Comparison of ENCODE assay signal across 24 cellular contexts in genomic region chr16:28012031-28012445, GRCh38. TPM values are rescaled to one million over a fixed set of nuclear protein-coding genes. Genes with fewer than 3 reads are reported as not detected.
A peak's percentile ranks its signal among the peaks of the same experiment; 100 is the strongest.
DNase-seq lines count a peak whose midpoint lies in the region; ATAC-seq, FAIRE-seq and TF ChIP-seq lines count a peak whose summit lies in the region.
"Had no signal": no experiment of that assay in that cellular context is flagged by ENCODE, and none has a peak within 500 bp of the region (broad histone marks: within the 10 kb centered on the region; RNA-seq: fewer than 3 reads in every experiment).

No MANE protein-coding gene starts in this region.

- no peak overlapping the region for H2AFZ ChIP-seq in neural progenitor cell (replicated peaks)

- ATAC-seq in GM21529 (IDR thresholded peaks at IDR 0.05; ENCODE audit: unreplicated experiment) (no peak), GM21360 (IDR thresholded peaks at IDR 0.05; ENCODE audit: unreplicated experiment) (no peak)
- ATAC-seq: gastroesophageal sphincter; naive thymus-derived CD4-positive, alpha-beta T cell; T-cell had no signal

- no peak for TF ChIP-seq CTCF in brain microvascular endothelial cell (IDR thresholded peaks at IDR 0.05; ENCODE audit: low read depth, low read length, missing control alignments)
- TF ChIP-seq CTCF in neural progenitor cell (IDR thresholded peaks at IDR 0.05): no peak

- no peaks in the 10 kb centered on the region for H3K27me3 ChIP-seq in BLaER1 treated with 17β-estradiol and CSF1 and Interleukin-3, amounts not matched to agents 10 nM and 100 nM
- H3K27me3 ChIP-seq in brain microvascular endothelial cell (replicated peaks): peaks cover 1% of the 10 kb centered on the region
- no peaks in the 10 kb centered on the region for H3K27me3 ChIP-seq in neural progenitor cell
- H3K27me3 ChIP-seq: Peyer's patch had no signal

- H3K27me3 Mint-ChIP-seq in neural progenitor cell (ENCODE audit: insufficient read depth, low read depth): peaks cover 7% of the 10 kb centered on the region

- H3K79me2 ChIP-seq in neural progenitor cell (ENCODE audit: low read depth): no peaks in the 10 kb centered on the region

- in situ Hi-C loops in brain microvascular endothelial cell (cut with HindIII; ENCODE audit: low pct_ligation_motif_present, low sequenced_read_pairs): no loop called here

- DNase-seq in brain microvascular endothelial cell (peak; percentile 17), neural progenitor cell (ENCODE audit: low spot score) (no peak), NCI-H2107 treated with DMSO at 0.1 percent for 48 hours (lab: John Stamatoyannopoulos, UW; ENCODE audit: unreplicated experiment) (no peak), urothelium cell line (ENCODE audit: low spot score) (no peak)
- DNase-seq: AML-193; Calu3; H7; naive thymus-derived CD4-positive, alpha-beta T cell; NCI-H1048; NCI-H774; Peyer's patch; psoas muscle; stimulated activated CD4-positive, alpha-beta T cell treated with anti-CD3 and anti-CD28 coated beads, Interleukin-2, amount 100 ng/mL, for 24 hours; T-cell had no signal

- H3K27ac ChIP-seq in BLaER1 treated with 17β-estradiol and CSF1 and Interleukin-3, amounts not matched to agents 10 nM and 100 nM: peak overlapping the region in 9 of 11 experiments; percentile 77 to 97 (median 93); a peak in 18 of 22 replicates
- H3K27ac ChIP-seq in brain microvascular endothelial cell (no peak overlapping the region), neural progenitor cell (no peak overlapping the region)
- H3K27ac ChIP-seq: gastroesophageal sphincter, Peyer's patch, psoas muscle, VCaP had no signal

- peak overlapping the region; percentile 50 for H3K4me3 Mint-ChIP-seq in neural progenitor cell
- H3K4me3 Mint-ChIP-seq: naive thymus-derived CD4-positive, alpha-beta T cell; T-cell had no signal

- no peaks in the 10 kb centered on the region for H4K20me1 ChIP-seq in BLaER1 treated with 17β-estradiol and CSF1 and Interleukin-3, amounts not matched to agents 10 nM and 100 nM
- no peaks in the 10 kb centered on the region for H4K20me1 ChIP-seq in neural progenitor cell (ENCODE audit: low read depth)

- peaks cover 24 to 66% (median 51%) of the 10 kb centered on the region in 10 experiments for H3K4me1 ChIP-seq in BLaER1 treated with 17β-estradiol and CSF1 and Interleukin-3, amounts not matched to agents 10 nM and 100 nM
- H3K4me1 ChIP-seq in neural progenitor cell: peaks cover 4% of the 10 kb centered on the region
- H3K4me1 ChIP-seq: gastroesophageal sphincter, Peyer's patch, psoas muscle had no signal

- H3K9me3 Mint-ChIP-seq in neural progenitor cell: no peaks in the 10 kb centered on the region
- H3K9me3 Mint-ChIP-seq: activated T-helper 2 cell treated with anti-CD3 and anti-CD28 coated beads, Interferon-gamma antibody, Interleukin-2, Interleukin-4, amounts not matched to agents 10 μg/mL and 5 μg/mL and 100 μg/mL, durations not matched to agents 14 hours and 24 hours and 36 hours; T-cell had no signal

- H3K36me3 Mint-ChIP-seq in neural progenitor cell: no peaks in the 10 kb centered on the region
- H3K36me3 Mint-ChIP-seq: T-cell had no signal

- H3K9ac ChIP-seq in BLaER1 treated with 17β-estradiol and CSF1 and Interleukin-3, amounts not matched to agents 10 nM and 100 nM: peak overlapping the region in 8 of 11 experiments; percentile 67 to 84 (median 78); a peak in 13 of 22 replicates
- H3K9ac ChIP-seq in neural progenitor cell: no peak overlapping the region

- H3K4me3 ChIP-seq in BLaER1 treated with 17β-estradiol and CSF1 and Interleukin-3, amounts not matched to agents 10 nM and 100 nM: no peak overlapping the region
- no peak overlapping the region for H3K4me3 ChIP-seq in brain microvascular endothelial cell (ENCODE audit: low read depth, low read length)
- no peak overlapping the region for H3K4me3 ChIP-seq in neural progenitor cell
- H3K4me3 ChIP-seq: gastroesophageal sphincter, Peyer's patch, psoas muscle had no signal

- peak overlapping the region; percentile 83 for H3K27ac Mint-ChIP-seq in neural progenitor cell
- H3K27ac Mint-ChIP-seq: activated T-helper 2 cell treated with anti-CD3 and anti-CD28 coated beads, Interferon-gamma antibody, Interleukin-2, Interleukin-4, amounts not matched to agents 10 μg/mL and 5 μg/mL and 100 μg/mL, durations not matched to agents 14 hours and 24 hours and 36 hours; T-cell had no signal

- no peak for FAIRE-seq in urothelium cell line (lab: Jason Lieb, UNC)
- FAIRE-seq: colon had no signal

- peaks cover 32% of the 10 kb centered on the region for H3K4me1 Mint-ChIP-seq in neural progenitor cell
- H3K4me1 Mint-ChIP-seq: T-cell had no signal

- peaks cover 0 to 5% (median 0%) of the 10 kb centered on the region in 11 experiments; a peak in 2 of 22 replicates for H3K9me3 ChIP-seq in BLaER1 treated with 17β-estradiol and CSF1 and Interleukin-3, amounts not matched to agents 10 nM and 100 nM (replicated peaks in 1 of 11)
- H3K9me3 ChIP-seq in neural progenitor cell (ENCODE audit: low read depth): no peaks in the 10 kb centered on the region
- H3K9me3 ChIP-seq: gastroesophageal sphincter, Peyer's patch, psoas muscle had no signal

- H3K36me3 ChIP-seq in BLaER1 treated with 17β-estradiol and CSF1 and Interleukin-3, amounts not matched to agents 10 nM and 100 nM: no peaks in the 10 kb centered on the region
- no peaks in the 10 kb centered on the region for H3K36me3 ChIP-seq in brain microvascular endothelial cell (replicated peaks)
- H3K36me3 ChIP-seq in neural progenitor cell: no peaks in the 10 kb centered on the region
- H3K36me3 ChIP-seq: gastroesophageal sphincter, Peyer's patch had no signal

- H3F3A ChIP-seq in neural progenitor cell (ENCODE audit: low read depth): no peaks in the 10 kb centered on the region

- TF ChIP-seq EP300 in Ishikawa (IDR thresholded peaks at IDR 0.05; ENCODE audit: borderline replicate concordance): no peak

- TF ChIP-seq RAD21 in Ishikawa (IDR thresholded peaks at IDR 0.05; ENCODE audit: low read depth): no peak

- peak overlapping the region; percentile 63 to 94 (median 87); a peak in 21 of 22 replicates for H3K4me2 ChIP-seq in BLaER1 treated with 17β-estradiol and CSF1 and Interleukin-3, amounts not matched to agents 10 nM and 100 nM
- H3K4me2 ChIP-seq in neural progenitor cell: no peak overlapping the region

TF ChIP-seq in Ishikawa, 13 proteins besides CTCF, POLR2A, EP300 and RAD21:
- TF ChIP-seq EGR1 (IDR thresholded peaks at IDR 0.05) (peak; percentile 69), FOXM1 (IDR thresholded peaks at IDR 0.05; ENCODE audit: borderline replicate concordance, low read depth) (no peak)

RNA-seq across cellular contexts. Expression of gene GSG1L, which starts 51.5 kb away (rescaled TPM):
- total RNA-seq in neural progenitor cell (ENCODE audit: low replicate concordance): not detected in 2 replicates
- total RNA-seq: activated CD8-positive, alpha-beta memory T cell treated with anti-CD3 and anti-CD28 coated beads for 36 hours; activated T-helper 2 cell treated with anti-CD3 and anti-CD28 coated beads, Interferon-gamma antibody, Interleukin-2, Interleukin-4, amounts not matched to agents 10 μg/mL and 5 μg/mL and 100 μg/mL, durations not matched to agents 14 hours and 24 hours and 36 hours; Calu3; H7; Peyer's patch; subcutaneous adipose tissue; T-cell had no signal

Comparison
In these comparisons a context has a peak if more than half of its experiments do, and no peak if none do; other contexts are left out.
1. H3K27ac ChIP-seq: peak in BLaER1 treated with 17β-estradiol and CSF1 and Interleukin-3, amounts not matched to agents 10 nM and 100 nM (9 of 11); none in brain microvascular endothelial cell (single experiment) and neural progenitor cell (single experiment).